ENCODE assay signal across 20 cellular contexts in genomic region chr18:9177466-9177865, GRCh38.
"Had no signal": no experiment of that assay in that cellular context is flagged by ENCODE, and none has a peak within 500 bp of the region (broad histone marks: within the 10 kb centered on the region; RNA-seq: fewer than 3 reads in every experiment).

No MANE protein-coding gene starts in this region.

- H3K9ac ChIP-seq: parathyroid adenoma had no signal

- H3K9me3 ChIP-seq: esophagus muscularis mucosa, tibial nerve had no signal

- ATAC-seq: activated CD8-positive, alpha-beta T cell treated with anti-CD3 and anti-CD28 coated beads for 36 hours; stimulated activated naive CD8-positive, alpha-beta T cell treated with anti-CD3 and anti-CD28 coated beads, Interleukin-15, Interleukin-2, amounts not matched to agents 100 U/mL and 50 U/mL, for 24 hours; WTC11 had no signal

- H2AFZ ChIP-seq: hepatocyte, parathyroid adenoma had no signal

- H3K4me1 Mint-ChIP-seq: nephron, WTC11 had no signal

- H3K4me2 ChIP-seq: hepatocyte had no signal

- H3K9me3 Mint-ChIP-seq: activated CD4-positive, alpha-beta T cell treated with anti-CD3 and anti-CD28 coated beads, Interleukin-2, amount 10 ng/mL, durations not matched to agents 24 days and 14 days; activated T-helper 1 cell treated with anti-CD3 and anti-CD28 coated beads, Interleukin-12 subunit alpha, Interleukin-12 subunit beta, Interleukin-2, Interleukin-4 antibody, amounts not matched to agents 30 ng/mL and 10 ng/mL and 1 ng/mL, durations not matched to agents 14 hours and 24 hours and 36 hours; central memory CD8-positive, alpha-beta T cell; WTC11 had no signal

- H3K4me3 Mint-ChIP-seq: activated CD4-positive, alpha-beta T cell treated with anti-CD3 and anti-CD28 coated beads, Interleukin-2, amount 10 ng/mL, durations not matched to agents 24 days and 14 days; activated CD8-positive, alpha-beta T cell treated with anti-CD3 and anti-CD28 coated beads for 36 hours; activated T-helper 1 cell treated with anti-CD3 and anti-CD28 coated beads, Interleukin-12 subunit alpha, Interleukin-12 subunit beta, Interleukin-2, Interleukin-4 antibody, amounts not matched to agents 30 ng/mL and 10 ng/mL and 1 ng/mL, durations not matched to agents 14 hours and 24 hours and 36 hours; brain; central memory CD8-positive, alpha-beta T cell; nephron; WTC11 had no signal

- DNase-seq: activated CD4-positive, alpha-beta T cell treated with anti-CD3 and anti-CD28 coated beads, Interleukin-2, amount 10 ng/mL, durations not matched to agents 24 days and 14 days; activated CD8-positive, alpha-beta T cell treated with anti-CD3 and anti-CD28 coated beads for 36 hours; activated gamma-delta T cell treated with Interleukin-2 at 50 U/mL for 16 hours; anterior cingulate cortex; cortex of kidney; midbrain; stimulated activated CD4-positive, alpha-beta T cell treated with anti-CD3 and anti-CD28 coated beads, Interleukin-12 subunit alpha, Interleukin-12 subunit beta, amount 100 ng/mL, for 4 hours; stimulated activated CD4-positive, alpha-beta T cell treated with anti-CD3 and anti-CD28 coated beads, Interleukin-1b, Interleukin-23, amount 100 ng/mL, for 48 hours; stimulated activated naive CD8-positive, alpha-beta T cell treated with anti-CD3 and anti-CD28 coated beads, Interleukin-15, Interleukin-2, amounts not matched to agents 100 U/mL and 50 U/mL, for 24 hours; substantia nigra had no signal

- H3K4me3 ChIP-seq: esophagus muscularis mucosa, hepatocyte, SK-N-MC, tibial nerve had no signal

- H3K27me3 ChIP-seq: esophagus muscularis mucosa, hepatocyte, tibial nerve had no signal

- H3K36me3 Mint-ChIP-seq: WTC11 had no signal

- H3K27ac Mint-ChIP-seq: activated CD4-positive, alpha-beta T cell treated with anti-CD3 and anti-CD28 coated beads, Interleukin-2, amount 10 ng/mL, durations not matched to agents 24 days and 14 days; activated T-helper 1 cell treated with anti-CD3 and anti-CD28 coated beads, Interleukin-12 subunit alpha, Interleukin-12 subunit beta, Interleukin-2, Interleukin-4 antibody, amounts not matched to agents 30 ng/mL and 10 ng/mL and 1 ng/mL, durations not matched to agents 14 hours and 24 hours and 36 hours; brain had no signal

- H3K27me3 Mint-ChIP-seq: activated CD4-positive, alpha-beta T cell treated with anti-CD3 and anti-CD28 coated beads, Interleukin-2, amount 10 ng/mL, durations not matched to agents 24 days and 14 days; activated CD8-positive, alpha-beta T cell treated with anti-CD3 and anti-CD28 coated beads for 36 hours; brain; central memory CD8-positive, alpha-beta T cell had no signal

- H3K27ac ChIP-seq: hepatocyte, parathyroid adenoma, SK-N-MC had no signal
